In genomic region chr18:23228102-23229051, GRCh38 we compare ENCODE assay signal across 8 cellular contexts.
A peak's percentile ranks its signal among the peaks of the same experiment; 100 is the strongest.
DNase-seq lines count a peak whose midpoint lies in the region; TF ChIP-seq lines count a peak whose summit lies in the region.

No MANE protein-coding gene starts in this region.

- no peaks in the 10 kb centered on the region for H3K27me3 Mint-ChIP-seq in activated naive CD4-positive, alpha-beta T cell treated with anti-CD3 and anti-CD28 coated beads, Interleukin-2, amount 50 U/mL, for 24 hours

- peak overlapping the region; percentile 49; the same call in 1 of the 2 replicates for H3K9ac ChIP-seq in GM23248

- TF ChIP-seq POLR2A in ovary (IDR thresholded peaks at IDR 0.05), result no peak

- no peak for TF ChIP-seq CTCF in ascending aorta (IDR thresholded peaks at IDR 0.05)
- TF ChIP-seq CTCF in ovary (IDR thresholded peaks at IDR 0.05), result no peak

- H2AFZ ChIP-seq in GM23248, result no peak overlapping the region

- H4K20me1 ChIP-seq in GM23248 (ENCODE audit: insufficient read depth), result no peaks in the 10 kb centered on the region

- peaks cover 36% of the 10 kb centered on the region for H3K4me1 Mint-ChIP-seq in activated naive CD4-positive, alpha-beta T cell treated with anti-CD3 and anti-CD28 coated beads, Interleukin-2, amount 50 U/mL, for 24 hours

- DNase-seq in activated naive CD4-positive, alpha-beta T cell treated with Interleukin-2 at 50 U/mL for 16 hours, result no peak
- peak; percentile 68 for DNase-seq in GM23248
- peak; percentile 75 for DNase-seq in M059J (ENCODE audit: low read depth)
- DNase-seq in ascending aorta (ENCODE audit: low spot score in 2 of 2), result no peak
- peak in 2 of 5 donors; percentile 27 to 63 for DNase-seq in ovary
- no peak for DNase-seq in activated effector memory CD4-positive, alpha-beta T cell treated with anti-CD3 and anti-CD28 coated beads, Interleukin-2, amount 50 U/mL, for 16 hours
- no peak for DNase-seq in hippocampal formation (lab: John Stamatoyannopoulos, UW)

- WGBS in GM23248 (ENCODE audit: low coverage in 1 of 2, low lambda C conversion rate in 2 of 2, missing lambda C conversion rate in 2 of 2), 2 experiments, result 23 to 30% methylated on average over 7 of the region's 7 CpGs
- 26 to 33% (median 31%) methylated on average over 7 of the region's 7 CpGs for WGBS in ovary, 3 donors

- no peak for TF ChIP-seq EP300 in ovary (IDR thresholded peaks at IDR 0.05)

- H3F3A ChIP-seq in GM23248 (ENCODE audit: insufficient read depth), result peaks cover 83% of the 10 kb centered on the region

- H3K4me1 ChIP-seq in GM23248 (ENCODE audit: insufficient read depth) (peaks cover 75% of the 10 kb centered on the region), ascending aorta (peaks cover 23 to 55% of the 10 kb centered on the region in 2 donors), ovary (ENCODE audit: insufficient read depth) (peaks cover 26% of the 10 kb centered on the region)

- no peaks in the 10 kb centered on the region for H3K27me3 ChIP-seq in GM23248 (replicated peaks; ENCODE audit: insufficient read depth)
- no peaks in the 10 kb centered on the region for H3K27me3 ChIP-seq in ascending aorta
- no peaks in the 10 kb centered on the region for H3K27me3 ChIP-seq in ovary

- H3K4me3 ChIP-seq in GM23248, result no peak overlapping the region
- H3K4me3 ChIP-seq in ascending aorta, result no peak overlapping the region
- H3K4me3 ChIP-seq in ovary, result no peak overlapping the region

- H3K9me2 ChIP-seq in GM23248 (ENCODE audit: insufficient read depth), result no peaks in the 10 kb centered on the region

- no peak overlapping the region for H3K4me3 Mint-ChIP-seq in activated naive CD4-positive, alpha-beta T cell treated with anti-CD3 and anti-CD28 coated beads, Interleukin-2, amount 50 U/mL, for 24 hours

- no peaks in the 10 kb centered on the region for H3K36me3 Mint-ChIP-seq in activated naive CD4-positive, alpha-beta T cell treated with anti-CD3 and anti-CD28 coated beads, Interleukin-2, amount 50 U/mL, for 24 hours

- peak overlapping the region; percentile 52 for H3K27ac Mint-ChIP-seq in activated naive CD4-positive, alpha-beta T cell treated with anti-CD3 and anti-CD28 coated beads, Interleukin-2, amount 50 U/mL, for 24 hours

- no peaks in the 10 kb centered on the region for H3K9me3 ChIP-seq in GM23248 (ENCODE audit: low read depth)
- no peaks in the 10 kb centered on the region for H3K9me3 ChIP-seq in ascending aorta
- H3K9me3 ChIP-seq in ovary, result no peaks in the 10 kb centered on the region

- in situ Hi-C loops in GM23248 (cut with MboI), result no loop called here

- peak overlapping the region; percentile 27 for H3K4me2 ChIP-seq in GM23248 (ENCODE audit: unreplicated experiment)

- H3K9me3 Mint-ChIP-seq in activated naive CD4-positive, alpha-beta T cell treated with anti-CD3 and anti-CD28 coated beads, Interleukin-2, amount 50 U/mL, for 24 hours, result no peaks in the 10 kb centered on the region

- no peaks in the 10 kb centered on the region for H3K79me2 ChIP-seq in GM23248 (ENCODE audit: insufficient read depth)

- H3K36me3 ChIP-seq in GM23248 (ENCODE audit: low read depth) (no peaks in the 10 kb centered on the region), ascending aorta (no peaks in the 10 kb centered on the region), ovary (no peaks in the 10 kb centered on the region)

- H3K27ac ChIP-seq in GM23248 (peak overlapping the region; percentile 97), ascending aorta (peak overlapping the region; percentile 96 to 97), ovary (peak overlapping the region; percentile 53 to 92)

- intact Hi-C loops in ascending aorta (cut with DNase I), result loop anchor here (5.0 kb wide), 1 partner anchor 129 kb away; no protein-coding TSS in a partner anchor
- intact Hi-C loops in ovary (cut with DNase I), result loop anchor here in 1 of 4 donors (10.0 kb wide), 1 partner anchor 94 kb away; the partner anchor contains the start of gene CABLES1

Comparison
In these comparisons a context has a peak if more than half of its experiments do, and no peak if none do; other contexts are left out.
1. DNase-seq: peak in GM23248 (single experiment) and M059J (single experiment); none in activated naive CD4-positive, alpha-beta T cell treated with Interleukin-2 at 50 U/mL for 16 hours (single experiment), ascending aorta (0 of 2), activated effector memory CD4-positive, alpha-beta T cell treated with anti-CD3 and anti-CD28 coated beads, Interleukin-2, amount 50 U/mL, for 16 hours (single experiment) and hippocampal formation (0 of 2).
2. Peak in every context shown above with its lines, with median percentiles within 50 percentile points of each other: H3K27ac ChIP-seq.